In the genomic region with DNA sequence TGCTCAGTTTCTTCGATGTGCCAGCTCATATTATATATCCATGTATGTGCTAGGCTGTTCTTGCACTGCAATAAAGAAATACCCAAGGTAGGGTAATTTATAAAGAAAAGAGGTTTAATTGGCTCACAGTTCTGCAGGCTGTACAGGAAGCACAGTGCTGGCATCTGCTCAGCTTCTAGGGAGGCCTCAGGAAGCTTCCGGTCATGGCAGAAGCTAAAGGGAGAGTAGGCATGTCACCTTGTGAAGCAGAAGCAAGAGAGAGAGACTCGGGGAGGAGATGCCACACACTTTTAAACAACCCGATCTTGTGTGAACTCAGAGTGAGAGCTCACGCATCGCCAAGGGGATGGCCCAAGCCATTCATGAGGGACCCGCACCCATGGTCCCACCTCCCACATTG, we compare ENCODE assay signal across 34 cellular contexts. TPM values are rescaled to one million over a fixed set of nuclear protein-coding genes. Genes with fewer than 3 reads are reported as not detected.
"Had no signal": no experiment of that assay in that cellular context is flagged by ENCODE, and none has a peak within 500 bp of the region (broad histone marks: within the 10 kb centered on the region; RNA-seq: fewer than 3 reads in every experiment).

No MANE protein-coding gene starts in this region.

- FAIRE-seq: astrocyte, bronchial epithelial cell had no signal

- H3K36me3 ChIP-seq: adrenal gland, ascending aorta, brain microvascular endothelial cell, breast epithelium, cardiac muscle cell had no signal

- H3K4me3 ChIP-seq: adrenal gland, ascending aorta, body of pancreas, breast epithelium, cardiac muscle cell had no signal

- H3K9me3 ChIP-seq: adrenal gland, ascending aorta had no signal

- DNase-seq: activated effector memory CD4-positive, alpha-beta T cell treated with anti-CD3 and anti-CD28 coated beads, Interleukin-2, amount 50 U/mL, for 16 hours; activated effector memory CD4-positive, alpha-beta T cell treated with Interleukin-2 at 50 U/mL for 16 hours; activated gamma-delta T cell; activated gamma-delta T cell treated with Interleukin-2 at 50 U/mL for 16 hours; activated naive CD4-positive, alpha-beta T cell; activated naive CD4-positive, alpha-beta T cell treated with anti-CD3 and anti-CD28 coated beads for 36 hours; activated naive CD4-positive, alpha-beta T cell treated with anti-CD3 and anti-CD28 coated beads, Interleukin-2, amount 10 ng/mL, durations not matched to agents 7 days and 5 days; activated naive CD4-positive, alpha-beta T cell treated with anti-CD3 and anti-CD28 coated beads, Interleukin-2, amount 50 U/mL, for 16 hours; activated naive CD4-positive, alpha-beta T cell treated with Interleukin-2 at 50 U/mL for 16 hours; activated naive CD8-positive, alpha-beta T cell treated with anti-CD3 and anti-CD28 coated beads for 36 hours; activated naive CD8-positive, alpha-beta T cell treated with anti-CD3 and anti-CD28 coated beads, Interleukin-2, amount 10 ng/mL, durations not matched to agents 7 days and 5 days; activated naive CD8-positive, alpha-beta T cell treated with anti-CD3 and anti-CD28 coated beads, Interleukin-2, amount 50 U/mL, for 24 hours; activated T-cell treated with anti-CD3 and anti-CD28 coated beads, Interleukin-2, amount 50 U/mL, for 24 hours; activated T-cell treated with anti-CD3 and anti-CD28 coated beads, Interleukin-2, amount 50 U/mL, for 4 hours; activated T-cell treated with anti-CD3 and anti-CD28 coated beads, Interleukin-2, amount 50 U/mL, for 48 hours; activated T-cell treated with anti-CD3 and anti-CD28 coated beads, Interleukin-2, amount 50 U/mL, for 72 hours; adrenal gland; amniotic stem cell; amygdala; anterior cingulate cortex; aorta; body of pancreas; brain microvascular endothelial cell; caudate nucleus; central memory CD4-positive, alpha-beta T cell; cerebellar nuclear complex had no signal

- H3K27ac ChIP-seq: adrenal gland, ascending aorta, body of pancreas, brain microvascular endothelial cell, breast epithelium, cardiac muscle cell had no signal

- H3K27me3 ChIP-seq: adrenal gland, ascending aorta, body of pancreas, brain microvascular endothelial cell, breast epithelium, cardiac muscle cell had no signal

- ATAC-seq: activated naive CD4-positive, alpha-beta T cell treated with anti-CD3 and anti-CD28 coated beads, Interleukin-2, amount 50 U/mL, for 72 hours; activated naive CD8-positive, alpha-beta T cell treated with anti-CD3 and anti-CD28 coated beads, Interleukin-2, amount 50 U/mL, for 24 hours; activated T-cell treated with anti-CD3 and anti-CD28 coated beads, Interleukin-2, amount 50 U/mL, for 4 hours; activated T-cell treated with anti-CD3 and anti-CD28 coated beads, Interleukin-2, amount 50 U/mL, for 72 hours; activated T-helper 17 cell treated with anti-CD3 and anti-CD28 coated beads, Interleukin-2, amount 50 U/mL, for 72 hours; body of pancreas had no signal

- H3K4me1 ChIP-seq: adrenal gland, ascending aorta, body of pancreas, breast epithelium had no signal

RNA-seq across cellular contexts. Expression of gene ECHDC3, which starts 13.8 kb away (rescaled TPM):
- total RNA-seq: activated T-helper 2 cell treated with anti-CD3 and anti-CD28 coated beads, Interferon-gamma antibody, Interleukin-2, Interleukin-4, amounts not matched to agents 10 μg/mL and 5 μg/mL and 100 μg/mL, durations not matched to agents 14 hours and 24 hours and 36 hours had no signal
